ENCODE assay signal across 15 cellular contexts in genomic region chr13:28582225-28582891, GRCh38.
DNase-seq lines count a peak whose midpoint lies in the region; ATAC-seq, FAIRE-seq and TF ChIP-seq lines count a peak whose summit lies in the region.
"Had no signal": no experiment of that assay in that cellular context is flagged by ENCODE, and none has a peak within 500 bp of the region (broad histone marks: within the 10 kb centered on the region; RNA-seq: fewer than 3 reads in every experiment).

No MANE protein-coding gene starts in this region.

- no peaks in the 10 kb centered on the region for H3F3A ChIP-seq in PC-9 (ENCODE audit: insufficient read depth, low read depth)

- intact Hi-C loops in PC-9 (cut with micrococcal nuclease; ENCODE audit: unreplicated experiment) (no loop called here), pancreas (cut with DNase I) (no loop called here)

- H3K4me1 Mint-ChIP-seq in nephron progenitor cell, result peaks cover 60% of the 10 kb centered on the region

- peak overlapping the region; percentile 95 for H3K27ac Mint-ChIP-seq in nephron progenitor cell

- TF ChIP-seq CTCF in nephron progenitor cell (IDR thresholded peaks at IDR 0.05) (no peak), PC-9 (conservative IDR thresholded peaks at IDR 0.05) (no peak), pancreas (IDR thresholded peaks at IDR 0.05) (no peak)

- H3K36me3 Mint-ChIP-seq in nephron progenitor cell (ENCODE audit: low read depth), result no peaks in the 10 kb centered on the region

- peak; percentile 31 for DNase-seq in NCI-H510A treated with DMSO at 0.1 percent for 48 hours (lab: John Stamatoyannopoulos, UW)
- no peak for DNase-seq in NCI-H510A (lab: John Stamatoyannopoulos, UW)
- DNase-seq in UCSD-AML1 (lab: John Stamatoyannopoulos, UW; ENCODE audit: unreplicated experiment), result peak; percentile 32
- DNase-seq in nephron progenitor cell, result peak; percentile 48
- no peak for DNase-seq in PC-9
- no peak for DNase-seq in pancreas
- DNase-seq: 8988T; activated CD4-positive, alpha-beta T cell treated with anti-CD3 and anti-CD28 coated beads, Interleukin-2, amount 50 U/mL, for 4 hours; DND-41; effector memory CD4-positive, alpha-beta T cell; NCI-H526; right lobe of liver; SK-N-SH had no signal

- H3K27me3 Mint-ChIP-seq in nephron progenitor cell (ENCODE audit: low read depth, poor library complexity), result peaks cover 15% of the 10 kb centered on the region

- H3K27me3 ChIP-seq in PC-9 (ENCODE audit: insufficient read depth, low read depth), result peaks cover 73% of the 10 kb centered on the region
- no peaks in the 10 kb centered on the region for H3K27me3 ChIP-seq in pancreas
- H3K27me3 ChIP-seq: right lobe of liver had no signal

- no peaks in the 10 kb centered on the region for H3K9me3 ChIP-seq in PC-9 (ENCODE audit: insufficient read depth, low read depth)
- no peaks in the 10 kb centered on the region for H3K9me3 ChIP-seq in pancreas
- H3K9me3 ChIP-seq: right lobe of liver, SK-N-SH had no signal

- POLR2A ChIA-PET in PC-9 (lab: Charles Lee; ENCODE audit: unreplicated experiment), result no interaction called here

- H3K79me2 ChIP-seq in PC-9 (ENCODE audit: low read depth), result no peaks in the 10 kb centered on the region

- H3K4me2 ChIP-seq in PC-9, result no peak overlapping the region
- H3K4me2 ChIP-seq: SK-N-SH had no signal

- no peaks in the 10 kb centered on the region for H3K9me2 ChIP-seq in PC-9 (ENCODE audit: insufficient read depth)
- H3K9me2 ChIP-seq: SK-N-SH had no signal

- peak; percentile 55 for ATAC-seq in GM21423 (IDR thresholded peaks at IDR 0.05; ENCODE audit: unreplicated experiment)
- ATAC-seq in pancreas, result no peak
- ATAC-seq in HG02870 (IDR thresholded peaks at IDR 0.05; ENCODE audit: unreplicated experiment), result no peak

- no peak overlapping the region for H3K4me3 Mint-ChIP-seq in nephron progenitor cell

- no TSS peak for BruUV-seq in PC-9 (replicated peaks; lab: Mats Ljungman, UMichigan)

- CTCF ChIA-PET in PC-9 (lab: Charles Lee), result no interaction called here

- no peaks in the 10 kb centered on the region for H3K9me3 Mint-ChIP-seq in nephron progenitor cell

- no peak overlapping the region for H3K27ac ChIP-seq in PC-9
- H3K27ac ChIP-seq in pancreas, result no peak overlapping the region
- H3K27ac ChIP-seq: right lobe of liver had no signal

- no peaks in the 10 kb centered on the region for H4K20me1 ChIP-seq in PC-9 (ENCODE audit: insufficient read depth)

- FAIRE-seq in pancreas (lab: Jason Lieb, UNC), result no peak

- H2AFZ ChIP-seq in PC-9, result no peak overlapping the region

- no peaks in the 10 kb centered on the region for H3K36me3 ChIP-seq in PC-9 (ENCODE audit: low read depth)
- no peaks in the 10 kb centered on the region for H3K36me3 ChIP-seq in pancreas
- H3K36me3 ChIP-seq: right lobe of liver had no signal

- H3K4me3 ChIP-seq in PC-9, result no peak overlapping the region
- H3K4me3 ChIP-seq in pancreas, result no peak overlapping the region
- H3K4me3 ChIP-seq: right lobe of liver had no signal

- H3K4me1 ChIP-seq in PC-9 (replicated peaks; ENCODE audit: insufficient read depth), result no peaks in the 10 kb centered on the region
- H3K4me1 ChIP-seq in pancreas, result no peaks in the 10 kb centered on the region
- H3K4me1 ChIP-seq: right lobe of liver had no signal

- 70% methylated on average over 9 of the region's 9 CpGs for WGBS in pancreas, 2 donors

Comparison
In these comparisons a context has a peak if more than half of its experiments do, and no peak if none do; other contexts are left out.
1. DNase-seq: peak in NCI-H510A treated with DMSO at 0.1 percent for 48 hours (single experiment), UCSD-AML1 (single experiment) and nephron progenitor cell (single experiment); none in NCI-H510A (single experiment), PC-9 (0 of 2) and pancreas (0 of 6).